In the genomic region with DNA sequence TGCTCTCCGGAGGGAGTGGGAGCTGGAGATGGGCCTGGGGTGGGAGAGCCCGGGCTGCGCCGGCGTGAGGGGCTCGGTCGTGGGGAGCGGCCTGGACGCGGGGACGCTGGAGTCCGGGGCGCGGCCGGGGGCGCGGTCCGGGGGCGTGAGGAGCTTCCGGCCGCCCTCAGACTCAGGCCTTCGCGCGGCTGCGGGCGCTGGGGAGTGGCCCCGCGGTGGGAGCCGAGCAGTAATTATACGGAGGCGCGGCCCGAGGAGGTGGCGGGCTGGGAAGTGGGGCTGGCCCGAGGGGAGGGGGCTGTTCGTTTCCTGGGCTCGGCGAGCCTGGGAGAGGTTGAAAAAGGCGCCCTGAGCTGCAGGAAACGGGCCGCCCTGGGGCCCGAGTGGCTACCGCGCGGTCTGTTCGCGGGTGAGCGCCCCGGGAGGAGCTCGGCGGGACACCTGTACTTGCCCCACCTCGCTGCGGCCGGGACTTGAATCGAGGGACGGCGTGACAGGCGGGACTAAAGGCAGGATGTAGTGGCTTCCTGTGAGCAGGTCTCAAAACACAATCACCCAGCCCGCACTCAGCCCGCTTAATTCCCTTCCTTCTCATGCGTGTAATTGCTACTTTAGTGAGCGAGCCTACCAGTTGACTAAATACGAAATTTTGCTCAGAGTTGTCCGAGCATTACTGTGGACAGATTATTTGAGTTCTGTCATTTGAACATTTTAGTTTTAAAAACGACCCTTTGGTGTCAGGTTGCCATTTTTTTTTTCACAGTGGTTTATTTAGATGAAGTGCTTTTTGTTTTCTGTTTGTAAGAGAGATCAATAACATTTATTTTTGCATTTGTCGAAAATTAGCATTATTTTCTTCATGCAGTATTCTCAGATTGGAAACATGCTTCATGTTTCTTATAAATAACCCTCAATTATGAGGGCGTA, we compare ENCODE assay signal across 1 cellular context.
TF ChIP-seq lines count a peak whose summit lies in the region.

No MANE protein-coding gene starts in this region.

TF ChIP-seq in GM12878, 131 proteins besides CTCF, POLR2A, EP300 and RAD21 (continued from another document):
- TF ChIP-seq, protein P1, sequence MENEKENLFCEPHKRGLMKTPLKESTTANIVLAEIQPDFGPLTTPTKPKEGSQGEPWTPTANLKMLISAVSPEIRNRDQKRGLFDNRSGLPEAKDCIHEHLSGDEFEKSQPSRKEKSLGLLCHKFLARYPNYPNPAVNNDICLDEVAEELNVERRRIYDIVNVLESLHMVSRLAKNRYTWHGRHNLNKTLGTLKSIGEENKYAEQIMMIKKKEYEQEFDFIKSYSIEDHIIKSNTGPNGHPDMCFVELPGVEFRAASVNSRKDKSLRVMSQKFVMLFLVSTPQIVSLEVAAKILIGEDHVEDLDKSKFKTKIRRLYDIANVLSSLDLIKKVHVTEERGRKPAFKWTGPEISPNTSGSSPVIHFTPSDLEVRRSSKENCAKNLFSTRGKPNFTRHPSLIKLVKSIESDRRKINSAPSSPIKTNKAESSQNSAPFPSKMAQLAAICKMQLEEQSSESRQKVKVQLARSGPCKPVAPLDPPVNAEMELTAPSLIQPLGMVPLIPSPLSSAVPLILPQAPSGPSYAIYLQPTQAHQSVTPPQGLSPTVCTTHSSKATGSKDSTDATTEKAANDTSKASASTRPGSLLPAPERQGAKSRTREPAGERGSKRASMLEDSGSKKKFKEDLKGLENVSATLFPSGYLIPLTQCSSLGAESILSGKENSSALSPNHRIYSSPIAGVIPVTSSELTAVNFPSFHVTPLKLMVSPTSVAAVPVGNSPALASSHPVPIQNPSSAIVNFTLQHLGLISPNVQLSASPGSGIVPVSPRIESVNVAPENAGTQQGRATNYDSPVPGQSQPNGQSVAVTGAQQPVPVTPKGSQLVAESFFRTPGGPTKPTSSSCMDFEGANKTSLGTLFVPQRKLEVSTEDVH (IDR thresholded peaks at IDR 0.05; ENCODE audit: low read depth, partially characterized antibody): no peak
- TF ChIP-seq IKZF1 (conservative IDR thresholded peaks at IDR 0.05): peak; percentile 79
TF ChIP-seq in GM12878: peak in this region for 26.
